ENCODE assay signal across 8 cellular contexts in the genomic region with DNA sequence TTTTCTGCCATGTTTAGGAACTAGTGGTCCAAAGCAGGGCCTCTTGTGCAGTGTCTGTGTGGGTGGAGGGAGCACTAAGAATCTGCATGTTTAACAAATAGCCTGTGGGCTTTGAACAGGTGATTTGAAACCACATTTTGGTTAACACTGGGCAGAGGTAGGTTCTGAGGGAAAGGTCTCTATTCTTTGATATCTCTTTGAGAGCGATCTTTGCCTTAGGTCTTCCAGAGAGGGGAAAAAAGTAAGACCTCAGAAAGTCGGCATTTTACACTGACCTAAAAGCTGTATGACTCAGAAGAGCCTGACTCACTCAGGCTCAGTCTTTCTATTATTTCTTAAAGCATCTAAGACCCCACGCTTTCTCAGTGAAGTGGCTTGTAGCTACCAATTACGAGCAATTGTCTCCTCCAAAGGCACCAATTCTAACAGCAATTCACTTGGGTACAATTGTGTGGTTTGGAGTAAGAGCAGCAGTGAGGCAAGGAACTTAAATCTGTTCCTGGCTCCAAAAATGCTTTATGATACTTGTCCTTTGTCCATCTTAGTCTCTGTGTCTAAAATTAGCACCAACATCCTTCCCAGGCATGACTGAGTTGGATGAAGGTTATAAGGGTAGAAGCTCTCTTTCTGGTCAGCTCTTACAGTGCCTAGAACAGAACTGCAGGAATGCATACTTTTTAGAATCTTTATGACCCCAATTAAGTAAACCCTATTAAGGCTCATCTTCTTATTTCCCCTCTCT. TPM values are rescaled to one million over a fixed set of nuclear protein-coding genes. Genes with fewer than 3 reads are reported as not detected.
DNase-seq lines count a peak whose midpoint lies in the region; ATAC-seq and TF ChIP-seq lines count a peak whose summit lies in the region.
"Had no signal": no experiment of that assay in that cellular context is flagged by ENCODE, and none has a peak within 500 bp of the region (broad histone marks: within the 10 kb centered on the region; RNA-seq: fewer than 3 reads in every experiment).

No MANE protein-coding gene starts in this region.

- H3K9me3 ChIP-seq in tibial nerve, result no peaks in the 10 kb centered on the region

- 29 to 31% methylated on average over 4 of the region's 4 CpGs for WGBS in tibial nerve, 2 donors

- TF ChIP-seq POLR2A in tibial nerve (IDR thresholded peaks at IDR 0.05), result no peak

- no peaks in the 10 kb centered on the region for H3K27me3 ChIP-seq in tibial nerve

- H3K27ac ChIP-seq in tibial nerve, result peak overlapping the region in 3 of 4 donors; percentile 43 to 80 (median 59)

- H3K4me3 ChIP-seq in tibial nerve, result no peak overlapping the region

- peaks cover 0 to 20% (median 6%) of the 10 kb centered on the region in 4 donors for H3K4me1 ChIP-seq in tibial nerve

- ATAC-seq in HG03045 (IDR thresholded peaks at IDR 0.05; ENCODE audit: unreplicated experiment), result no peak

- DNase-seq in activated T-cell treated with anti-CD3 and anti-CD28 coated beads for 48 hours (ENCODE audit: low read depth), result peak; percentile 2
- DNase-seq in activated T-cell treated with anti-CD3 and anti-CD28 coated beads, Interleukin-2, amount 50 U/mL, for 1 hour, result no peak
- DNase-seq in foreskin melanocyte, result peak; percentile 77
- no peak for DNase-seq in tibial nerve (ENCODE audit: low spot score in 2 of 2)
- DNase-seq in UCSD-AML1 (lab: John Stamatoyannopoulos, UW; ENCODE audit: unreplicated experiment), result no peak
- DNase-seq: activated CD8-positive, alpha-beta memory T cell treated with anti-CD3 and anti-CD28 coated beads, Interleukin-2, amount 50 U/mL, for 4 hours; COR-L47 had no signal

- no peak for TF ChIP-seq CTCF in tibial nerve (IDR thresholded peaks at IDR 0.05)

- peaks cover 0 to 83% (median 16%) of the 10 kb centered on the region in 3 donors for H3K36me3 ChIP-seq in tibial nerve

- TF ChIP-seq EP300 in tibial nerve (IDR thresholded peaks at IDR 0.05), result peak in 1 of 2 donors; percentile 39

RNA-seq across cellular contexts. Expression of gene EIF2B2, which starts 8.8 kb away (rescaled TPM):
- total RNA-seq in tibial nerve, result 10 to 100 TPM; 26.1 to 44.9 (median 36.1) TPM

RNA-seq across cellular contexts. Expression of gene MLH3, which starts 39.7 kb away (rescaled TPM):
- total RNA-seq in tibial nerve, result 10 to 100 TPM; 26.4 to 48.1 (median 36.0) TPM

RNA-seq across cellular contexts. Expression of gene ACYP1, which starts 52.3 kb away (rescaled TPM):
- total RNA-seq in tibial nerve, result 10 to 100 TPM in 2 of 4 donors, 1 to 10 TPM in 2; 4.2 to 24.3 (median 9.9) TPM

RNA-seq across cellular contexts. Expression of gene PGF, which starts 56.1 kb away (rescaled TPM):
- total RNA-seq in tibial nerve, result 10 to 100 TPM; 13.2 to 39.5 (median 18.0) TPM

RNA-seq across cellular contexts. Expression of gene ZC2HC1C, which starts 57.9 kb away (rescaled TPM):
- total RNA-seq in tibial nerve, result 1 to 10 TPM in 3 of 4 donors, under 1 TPM in 1; 0.78 to 3.1 (median 1.2) TPM

Comparison
In these comparisons a context has a peak if more than half of its experiments do, and no peak if none do; other contexts are left out.
1. DNase-seq: peak in activated T-cell treated with anti-CD3 and anti-CD28 coated beads for 48 hours (single experiment) and foreskin melanocyte (single experiment); none in activated T-cell treated with anti-CD3 and anti-CD28 coated beads, Interleukin-2, amount 50 U/mL, for 1 hour (single experiment), tibial nerve (0 of 2) and UCSD-AML1 (single experiment).